In genomic region chr19:50333235-50333736, GRCh38 we compare ENCODE assay signal across 8 cellular contexts. TPM values are rescaled to one million over a fixed set of nuclear protein-coding genes. Genes with fewer than 3 reads are reported as not detected.
DNase-seq lines count a peak whose midpoint lies in the region; ATAC-seq, FAIRE-seq and TF ChIP-seq lines count a peak whose summit lies in the region.

No MANE protein-coding gene starts in this region.

- peak overlapping the region; percentile 86 to 93 (median 88) for H3K27ac Mint-ChIP-seq in CD4-positive, CD25-positive, alpha-beta regulatory T cell

- peaks cover 0 to 8% (median 4%) of the 10 kb centered on the region in 7 donors for H3K9me3 Mint-ChIP-seq in CD4-positive, CD25-positive, alpha-beta regulatory T cell

- peaks cover 50% of the 10 kb centered on the region for H3K4me1 ChIP-seq in CD4-positive, CD25-positive, alpha-beta regulatory T cell (ENCODE audit: control insufficient read depth, insufficient read depth, low read length, poor library complexity, severe bottlenecking)
- H3K4me1 ChIP-seq in pancreas (peaks cover 4 to 20% (median 7%) of the 10 kb centered on the region in 3 donors), testis (peaks cover 14% of the 10 kb centered on the region)

- intact Hi-C loops in Right ventricle myocardium inferior (cut with DNase I) (no loop called here), pancreas (cut with DNase I) (no loop called here), testis (cut with DNase I; ENCODE audit: low total_unique reads) (no loop called here)

- peak; percentile 90 to 97 (median 94) for DNase-seq in CD4-positive, CD25-positive, alpha-beta regulatory T cell
- DNase-seq in HL-60 (ENCODE audit: low read depth in 1 of 2, low spot score in 1 of 2) = peak; percentile 65 to 74
- DNase-seq in SK-N-DZ (ENCODE audit: low spot score) = peak; percentile 31
- peak; percentile 92 for DNase-seq in activated naive CD4-positive, alpha-beta T cell treated with anti-CD3 and anti-CD28 coated beads, Interleukin-2, amount 50 U/mL, for 16 hours
- peak; percentile 93 for DNase-seq in Right ventricle myocardium inferior (ENCODE audit: missing footprints)
- DNase-seq in pancreas = peak; percentile 89 to 98 (median 93)
- DNase-seq in testis = peak; percentile 93

- TF ChIP-seq POLR2A in testis (IDR thresholded peaks at IDR 0.05) = no peak

- H3K36me3 Mint-ChIP-seq in CD4-positive, CD25-positive, alpha-beta regulatory T cell = peaks cover 4% of the 10 kb centered on the region

- FAIRE-seq in pancreas (lab: Jason Lieb, UNC) = no peak

- peak; percentile 66 to 70 for ATAC-seq in CD4-positive, CD25-positive, alpha-beta regulatory T cell (ENCODE audit: low read depth in 2 of 2)
- ATAC-seq in GM19395 (IDR thresholded peaks at IDR 0.05; ENCODE audit: unreplicated experiment) (peak; percentile 49), Right ventricle myocardium inferior (peak; percentile 65), pancreas (peak; percentile 54 to 79 (median 70))

- TF ChIP-seq CTCF in HL-60 (IDR thresholded peaks at IDR 0.05; ENCODE audit: insufficient read depth, low read length) = no peak
- no peak for TF ChIP-seq CTCF in pancreas (IDR thresholded peaks at IDR 0.05)
- no peak for TF ChIP-seq CTCF in testis (IDR thresholded peaks at IDR 0.05)

- H3K27me3 Mint-ChIP-seq in CD4-positive, CD25-positive, alpha-beta regulatory T cell = peaks cover 25% of the 10 kb centered on the region

- H3K27ac ChIP-seq in CD4-positive, CD25-positive, alpha-beta regulatory T cell (ENCODE audit: insufficient read depth, low read length, poor library complexity, severe bottlenecking) = peak overlapping the region; percentile 63
- H3K27ac ChIP-seq in HL-60 (replicated peaks) (no peak overlapping the region), pancreas (peak overlapping the region; percentile 26 to 81 (median 74)), testis (peak overlapping the region; percentile 18 to 81)

- no peaks in the 10 kb centered on the region for H3K36me3 ChIP-seq in CD4-positive, CD25-positive, alpha-beta regulatory T cell (ENCODE audit: control insufficient read depth, insufficient read depth, low read length)
- H3K36me3 ChIP-seq in pancreas (no peaks in the 10 kb centered on the region), testis (ENCODE audit: low read depth, missing control alignments) (no peaks in the 10 kb centered on the region)

- 1% methylated on average over 29 to 34 of the region's 34 CpGs for WGBS in pancreas, 2 donors
- WGBS in testis, 2 donors = 1 to 2% methylated on average over 21 to 34 of the region's 34 CpGs

- peak overlapping the region; percentile 92 for H3K4me3 ChIP-seq in CD4-positive, CD25-positive, alpha-beta regulatory T cell (ENCODE audit: low read depth, low read length)
- H3K4me3 ChIP-seq in HL-60 (replicated peaks; ENCODE audit: insufficient read depth, low read length) (peak overlapping the region; percentile 20), pancreas (peak overlapping the region; percentile 15 to 58 (median 54)), testis (peak overlapping the region; percentile 48 to 55)

- peaks cover 5 to 55% (median 33%) of the 10 kb centered on the region in 4 donors for H3K4me1 Mint-ChIP-seq in CD4-positive, CD25-positive, alpha-beta regulatory T cell

- H3K9me3 ChIP-seq in CD4-positive, CD25-positive, alpha-beta regulatory T cell (ENCODE audit: control insufficient read depth in 2 of 2, low read length in 2 of 2) = peaks cover 0 to 14% of the 10 kb centered on the region in 2 experiments
- no peaks in the 10 kb centered on the region for H3K9me3 ChIP-seq in pancreas
- no peaks in the 10 kb centered on the region for H3K9me3 ChIP-seq in testis

- H3K4me3 Mint-ChIP-seq in CD4-positive, CD25-positive, alpha-beta regulatory T cell = peak overlapping the region; percentile 91 to 95 (median 93)

- no peaks in the 10 kb centered on the region for H3K27me3 ChIP-seq in CD4-positive, CD25-positive, alpha-beta regulatory T cell (ENCODE audit: control insufficient read depth, insufficient read depth, low read length)
- H3K27me3 ChIP-seq in HL-60 (ENCODE audit: insufficient read depth, poor library complexity, severe bottlenecking) (peaks cover 31% of the 10 kb centered on the region), pancreas (no peaks in the 10 kb centered on the region), testis (no peaks in the 10 kb centered on the region)

RNA-seq across cellular contexts. Expression of gene KCNC3, which starts 4.1 kb away (rescaled TPM):
- 1.4 TPM for total RNA-seq in CD4-positive, CD25-positive, alpha-beta regulatory T cell
- polyA plus RNA-seq in CD4-positive, CD25-positive, alpha-beta regulatory T cell = not detected
- polyA plus RNA-seq in SK-N-DZ (2014; cell fraction: cytosol; rRNA removed) = 0.42 and 0.51 TPM in 2 replicates
- 1.4 and 3.0 TPM in 2 replicates for polyA plus RNA-seq in SK-N-DZ (2014; cell fraction: nucleus; rRNA removed)
- total RNA-seq in Right ventricle myocardium inferior (1.7 TPM), pancreas (1 to 10 TPM; 2.4 to 4.6 (median 3.4) TPM), testis (10 to 100 TPM in 1 of 2 donors, 1 to 10 TPM in 1; 6.9 to 16.0 TPM)
- polyA plus RNA-seq in pancreas (1 to 10 TPM; 4.8 to 7.1 TPM), testis (ENCODE audit: insufficient read depth, low read depth, low replicate concordance) (7.7 TPM)

RNA-seq across cellular contexts. Expression of gene NAPSA, which starts 32.2 kb away (rescaled TPM):
- total RNA-seq in CD4-positive, CD25-positive, alpha-beta regulatory T cell = 0.67 TPM
- polyA plus RNA-seq in CD4-positive, CD25-positive, alpha-beta regulatory T cell = 1 to 10 TPM; 1.2 to 2.2 (median 1.5) TPM
- 0.17 and 0.82 TPM in 2 replicates for polyA plus RNA-seq in SK-N-DZ (2014; cell fraction: cytosol; rRNA removed)
- polyA plus RNA-seq in SK-N-DZ (2014; cell fraction: nucleus; rRNA removed) = 3.5 and 5.4 TPM in 2 replicates
- total RNA-seq in Right ventricle myocardium inferior (0.27 TPM), pancreas (1 to 10 TPM in 5 of 6 donors, under 1 TPM in 1; 0.78 to 3.2 (median 1.5) TPM), testis (1 to 10 TPM; 1.3 to 2.0 TPM)
- polyA plus RNA-seq in pancreas (1 to 10 TPM; 4.1 to 4.6 TPM), testis (ENCODE audit: insufficient read depth, low read depth, low replicate concordance) (11.5 TPM)

RNA-seq across cellular contexts. Expression of gene NR1H2, which starts 43.0 kb away (rescaled TPM):
- total RNA-seq in CD4-positive, CD25-positive, alpha-beta regulatory T cell = 213 TPM
- polyA plus RNA-seq in CD4-positive, CD25-positive, alpha-beta regulatory T cell = 10 to 100 TPM; 60.3 to 75.0 (median 70.3) TPM
- polyA plus RNA-seq in SK-N-DZ (2014; cell fraction: cytosol; rRNA removed) = 13.1 and 19.1 TPM in 2 replicates
- polyA plus RNA-seq in SK-N-DZ (2014; cell fraction: nucleus; rRNA removed) = 33.6 and 35.6 TPM in 2 replicates
- total RNA-seq in Right ventricle myocardium inferior (69.5 TPM), pancreas (10 to 100 TPM; 20.5 to 33.5 (median 25.6) TPM), testis (10 to 100 TPM; 93.8 to 96.6 TPM)
- polyA plus RNA-seq in pancreas (10 to 100 TPM; 45.9 to 46.5 TPM), testis (ENCODE audit: insufficient read depth, low read depth, low replicate concordance) (68.0 TPM)

RNA-seq across cellular contexts. Expression of gene POLD1, which starts 50.9 kb away (rescaled TPM):
- total RNA-seq in CD4-positive, CD25-positive, alpha-beta regulatory T cell = 28.1 TPM
- 10 to 100 TPM; 19.3 to 23.5 (median 21.3) TPM for polyA plus RNA-seq in CD4-positive, CD25-positive, alpha-beta regulatory T cell
- polyA plus RNA-seq in SK-N-DZ (2014; cell fraction: cytosol; rRNA removed) = 65.9 and 70.0 TPM in 2 replicates
- 216 and 252 TPM in 2 replicates for polyA plus RNA-seq in SK-N-DZ (2014; cell fraction: nucleus; rRNA removed)
- 10.8 TPM for total RNA-seq in Right ventricle myocardium inferior
- 10 to 100 TPM in 4 of 6 donors, 1 to 10 TPM in 2; 9.5 to 16.7 (median 11.9) TPM for total RNA-seq in pancreas
- polyA plus RNA-seq in pancreas = 10 to 100 TPM; 36.1 to 45.5 TPM
- 10 to 100 TPM; 42.2 to 51.7 TPM for total RNA-seq in testis
- 30.7 TPM for polyA plus RNA-seq in testis (ENCODE audit: insufficient read depth, low read depth, low replicate concordance)

Comparison
In these comparisons a context has a peak if more than half of its experiments do, and no peak if none do; other contexts are left out.
1. DNase-seq: peak in every context shown above with its lines; median percentile 94 in CD4-positive, CD25-positive, alpha-beta regulatory T cell; 93 in Right ventricle myocardium inferior; 93 in pancreas; 93 in testis; 92 in activated naive CD4-positive, alpha-beta T cell treated with anti-CD3 and anti-CD28 coated beads, Interleukin-2, amount 50 U/mL, for 16 hours; 70 in HL-60; 31 in SK-N-DZ.
2. H3K4me3 ChIP-seq: peak in every context shown above with its lines; median percentile 92 in CD4-positive, CD25-positive, alpha-beta regulatory T cell; 54 in pancreas; 52 in testis; 20 in HL-60.